In the genomic region with DNA sequence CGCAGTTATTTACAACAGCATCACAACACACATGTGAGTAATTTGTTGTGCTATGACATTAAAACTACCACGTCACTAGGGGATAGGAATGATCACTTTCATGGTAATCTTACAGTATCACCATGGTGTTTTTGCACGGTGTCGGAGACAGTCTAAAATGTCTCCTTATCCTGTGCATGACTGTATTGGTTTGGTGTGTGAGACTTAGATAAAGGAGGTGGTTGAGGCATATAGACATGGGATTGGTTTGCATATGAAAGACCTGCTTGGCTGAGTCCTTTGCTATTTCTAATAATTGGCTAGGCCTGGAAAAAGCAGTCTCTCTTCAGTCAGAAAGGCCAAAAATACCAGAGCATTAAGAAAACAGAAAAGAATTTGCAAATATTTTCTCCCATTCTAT, we compare ENCODE assay signal across 36 cellular contexts.
"Had no signal": no experiment of that assay in that cellular context is flagged by ENCODE, and none has a peak within 500 bp of the region (broad histone marks: within the 10 kb centered on the region; RNA-seq: fewer than 3 reads in every experiment).

No MANE protein-coding gene starts in this region.

- H3K9me3 ChIP-seq: colonic mucosa had no signal

- H3K36me3 ChIP-seq: breast epithelium, colonic mucosa, WERI-Rb-1 had no signal

- H3K27ac Mint-ChIP-seq: activated B cell treated with CpG ODN at 0.5 μM for 24 hours; activated CD8-positive, alpha-beta T cell treated with anti-CD3 and anti-CD28 coated beads for 36 hours; activated naive CD4-positive, alpha-beta T cell treated with anti-CD3 and anti-CD28 coated beads for 36 hours; activated naive CD4-positive, alpha-beta T cell treated with anti-CD3 and anti-CD28 coated beads, Interleukin-2, amount 50 U/mL, for 24 hours; activated naive CD8-positive, alpha-beta T cell treated with anti-CD3 and anti-CD28 coated beads for 36 hours; activated naive CD8-positive, alpha-beta T cell treated with anti-CD3 and anti-CD28 coated beads, Interleukin-2, amount 50 U/mL, for 24 hours; activated T-helper 1 cell treated with anti-CD3 and anti-CD28 coated beads, Interleukin-12 subunit alpha, Interleukin-12 subunit beta, Interleukin-2, Interleukin-4 antibody, amounts not matched to agents 30 ng/mL and 10 ng/mL and 1 ng/mL, durations not matched to agents 14 hours and 24 hours and 36 hours; activated T-helper 2 cell treated with anti-CD3 and anti-CD28 coated beads, Interferon-gamma antibody, Interleukin-2, Interleukin-4, amounts not matched to agents 10 μg/mL and 5 μg/mL and 100 μg/mL, durations not matched to agents 14 hours and 24 hours and 36 hours; brain; T-helper 17 cell; T-helper 2 cell treated with Interferon-gamma antibody and Interleukin-4, amounts not matched to agents 5 μg/mL and 100 μg/mL, for 36 hours had no signal

- H3K27ac ChIP-seq: ascending aorta, breast epithelium, cardiac muscle cell, colonic mucosa, epithelial cell of prostate, WERI-Rb-1 had no signal

- H3K27me3 Mint-ChIP-seq: activated B cell treated with CpG ODN at 0.5 μM for 24 hours; activated CD8-positive, alpha-beta T cell treated with anti-CD3 and anti-CD28 coated beads for 36 hours; activated naive CD4-positive, alpha-beta T cell treated with anti-CD3 and anti-CD28 coated beads, Interleukin-2, amount 50 U/mL, for 24 hours; activated naive CD8-positive, alpha-beta T cell treated with anti-CD3 and anti-CD28 coated beads for 36 hours; activated naive CD8-positive, alpha-beta T cell treated with anti-CD3 and anti-CD28 coated beads, Interleukin-2, amount 50 U/mL, for 24 hours; brain; T-helper 17 cell had no signal

- H3K27me3 ChIP-seq: ascending aorta, breast epithelium, cardiac muscle cell, colonic mucosa had no signal

- H3K4me1 Mint-ChIP-seq: activated B cell treated with CpG ODN at 0.5 μM for 24 hours; activated naive CD4-positive, alpha-beta T cell treated with anti-CD3 and anti-CD28 coated beads, Interleukin-2, amount 50 U/mL, for 24 hours; activated naive CD8-positive, alpha-beta T cell treated with anti-CD3 and anti-CD28 coated beads for 36 hours; activated naive CD8-positive, alpha-beta T cell treated with anti-CD3 and anti-CD28 coated beads, Interleukin-2, amount 50 U/mL, for 24 hours; brain; T-helper 17 cell had no signal

- ATAC-seq: activated CD4-positive, CD25-positive, alpha-beta regulatory T cell treated with anti-CD3 and anti-CD28 coated beads, Interleukin-2, amount 50 U/mL, for 24 hours; activated CD8-positive, alpha-beta T cell treated with anti-CD3 and anti-CD28 coated beads for 36 hours; activated naive CD8-positive, alpha-beta T cell treated with anti-CD3 and anti-CD28 coated beads, Interleukin-2, amount 50 U/mL, for 24 hours; esophagus mucosa; T-helper 17 cell had no signal

- H3K4me3 Mint-ChIP-seq: activated B cell treated with CpG ODN at 0.5 μM for 24 hours; activated CD8-positive, alpha-beta T cell treated with anti-CD3 and anti-CD28 coated beads for 36 hours; activated naive CD4-positive, alpha-beta T cell treated with anti-CD3 and anti-CD28 coated beads for 36 hours; activated naive CD4-positive, alpha-beta T cell treated with anti-CD3 and anti-CD28 coated beads, Interleukin-2, amount 50 U/mL, for 24 hours; activated naive CD8-positive, alpha-beta T cell treated with anti-CD3 and anti-CD28 coated beads for 36 hours; activated naive CD8-positive, alpha-beta T cell treated with anti-CD3 and anti-CD28 coated beads, Interleukin-2, amount 50 U/mL, for 24 hours; activated T-helper 1 cell treated with anti-CD3 and anti-CD28 coated beads, Interleukin-12 subunit alpha, Interleukin-12 subunit beta, Interleukin-2, Interleukin-4 antibody, amounts not matched to agents 30 ng/mL and 10 ng/mL and 1 ng/mL, durations not matched to agents 14 hours and 24 hours and 36 hours; brain; T-helper 17 cell; T-helper 2 cell treated with Interferon-gamma antibody and Interleukin-4, amounts not matched to agents 5 μg/mL and 100 μg/mL, for 36 hours had no signal

- FAIRE-seq: endometrium, endothelial cell of umbilical vein had no signal

- H3K4me1 ChIP-seq: ascending aorta, breast epithelium, colonic mucosa had no signal

- DNase-seq: activated B cell treated with CpG ODN at 0.5 μM for 24 hours; activated CD4-positive, alpha-beta T cell treated with anti-CD3 and anti-CD28 coated beads for 48 hours; activated CD4-positive, alpha-beta T cell treated with anti-CD3 and anti-CD28 coated beads, Interleukin-2, amount 50 U/mL, for 1 hour; activated CD4-positive, alpha-beta T cell treated with anti-CD3 and anti-CD28 coated beads, Interleukin-2, amount 50 U/mL, for 48 hours; activated CD8-positive, alpha-beta memory T cell treated with anti-CD3 and anti-CD28 coated beads for 24 hours; activated CD8-positive, alpha-beta memory T cell treated with anti-CD3 and anti-CD28 coated beads, Interleukin-2, amount 50 U/mL, for 4 hours; activated CD8-positive, alpha-beta T cell treated with anti-CD3 and anti-CD28 coated beads for 36 hours; activated effector memory CD4-positive, alpha-beta T cell treated with anti-CD3 and anti-CD28 coated beads, Interleukin-2, amount 50 U/mL, for 16 hours; activated naive CD4-positive, alpha-beta T cell treated with anti-CD3 and anti-CD28 coated beads for 36 hours; activated naive CD8-positive, alpha-beta T cell treated with anti-CD3 and anti-CD28 coated beads for 36 hours; activated naive CD8-positive, alpha-beta T cell treated with anti-CD3 and anti-CD28 coated beads, Interleukin-2, amount 50 U/mL, for 24 hours; activated T-cell treated with anti-CD3 and anti-CD28 coated beads, Interleukin-2, amount 50 U/mL, for 1 hour; activated T-cell treated with anti-CD3 and anti-CD28 coated beads, Interleukin-2, amount 50 U/mL, for 48 hours; central memory CD4-positive, alpha-beta T cell; cerebellar nuclear complex; colonic mucosa; effector CD8-positive, alpha-beta T cell; foreskin fibroblast; head of caudate nucleus; T-helper 1 cell; T-helper 17 cell; T1000; WERI-Rb-1 had no signal

- H3K4me3 ChIP-seq: ascending aorta, breast epithelium, cardiac muscle cell, colonic mucosa had no signal
